In the genomic region with DNA sequence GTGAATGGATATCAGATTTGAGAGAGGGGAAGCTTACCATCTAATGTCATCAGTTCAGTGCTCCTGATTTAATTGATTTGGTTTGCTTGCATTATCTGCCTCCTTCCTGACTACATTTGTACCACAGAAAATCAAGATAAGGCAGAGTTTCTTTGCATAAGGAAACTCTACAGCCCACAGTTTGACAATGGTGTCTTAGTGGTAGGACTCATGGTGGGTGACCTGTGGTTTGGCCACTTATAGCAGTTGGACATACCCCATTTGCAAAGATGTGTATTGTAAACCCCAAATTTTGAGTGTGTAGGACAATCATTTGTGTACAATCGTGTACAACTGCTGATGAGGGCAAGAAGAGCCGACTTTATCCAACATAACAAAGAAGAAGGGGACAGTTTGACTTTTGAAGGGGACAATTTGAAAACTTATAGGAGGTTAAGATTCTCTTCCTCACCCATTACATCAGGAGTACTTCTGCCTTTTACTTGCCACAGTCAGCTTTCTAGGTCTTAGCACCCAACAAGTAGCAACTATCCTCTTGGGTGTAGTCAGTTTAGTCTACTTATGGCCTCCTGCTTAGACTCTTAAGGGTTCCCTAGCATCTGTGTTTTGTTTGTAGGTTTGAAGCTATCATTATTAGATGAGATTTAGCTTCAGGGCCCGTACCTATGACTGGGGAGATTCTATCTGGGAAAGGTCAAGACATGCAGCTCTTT, we compare ENCODE assay signal across 10 cellular contexts. TPM values are rescaled to one million over a fixed set of nuclear protein-coding genes. Genes with fewer than 3 reads are reported as not detected.
A peak's percentile ranks its signal among the peaks of the same experiment; 100 is the strongest.
DNase-seq lines count a peak whose midpoint lies in the region; ATAC-seq, FAIRE-seq and TF ChIP-seq lines count a peak whose summit lies in the region.
"Had no signal": no experiment of that assay in that cellular context is flagged by ENCODE, and none has a peak within 500 bp of the region (broad histone marks: within the 10 kb centered on the region; RNA-seq: fewer than 3 reads in every experiment).

No MANE protein-coding gene starts in this region.

- H3K79me2 ChIP-seq in DOHH2 (ENCODE audit: control insufficient read depth, low read length) (peaks cover 94% of the 10 kb centered on the region), endothelial cell of umbilical vein (ENCODE audit: control insufficient read depth, insufficient read depth, low read length) (peaks cover 99% of the 10 kb centered on the region)

- no peak overlapping the region for H3K9ac ChIP-seq in endothelial cell of umbilical vein (replicated peaks; ENCODE audit: extremely low read depth, insufficient read depth, low read length)

- DNase-seq in Panc1 (ENCODE audit: low read depth, low spot score) (no peak), endothelial cell of umbilical vein (ENCODE audit: low read depth, low spot score) (no peak), globus pallidus (ENCODE audit: low spot score) (no peak), frontal cortex (ENCODE audit: low spot score in 2 of 2) (no peak), cerebellar cortex (ENCODE audit: low spot score) (no peak)
- no peak for DNase-seq in stimulated activated effector memory CD8-positive, alpha-beta T cell treated with anti-CD3 and anti-CD28 coated beads, Interleukin-12 subunit alpha, Interleukin-12 subunit beta, amount 100 ng/mL, for 72 hours (ENCODE audit: low spot score in 2 of 2)
- DNase-seq: activated CD4-positive, alpha-beta T cell treated with anti-CD3 and anti-CD28 coated beads, Interleukin-2, amount 50 U/mL, for 4 hours had no signal

- POLR2A ChIA-PET in Panc1 (lab: Charles Lee): no interaction called here
- POLR2A ChIA-PET in endothelial cell of umbilical vein (lab: Charles Lee): interaction anchor here (0.6 to 0.9 kb wide), 3 partner anchors 51 to 477 kb away, joined by 3 to 7 read pairs (median 4); no protein-coding TSS in a partner anchor

- no peak for FAIRE-seq in endothelial cell of umbilical vein (lab: Jason Lieb, UNC)
- no peak for FAIRE-seq in frontal cortex (lab: Jason Lieb, UNC)

- H3K9me1 ChIP-seq in endothelial cell of umbilical vein (replicated peaks; ENCODE audit: control insufficient read depth, extremely low read depth, insufficient read depth, low read length): no peaks in the 10 kb centered on the region

- H3K9me3 ChIP-seq in DOHH2 (ENCODE audit: control insufficient read depth, insufficient read depth, low read length) (no peaks in the 10 kb centered on the region), Panc1 (ENCODE audit: control insufficient read depth, insufficient read depth, low read depth, low read length) (no peaks in the 10 kb centered on the region), endothelial cell of umbilical vein (replicated peaks; ENCODE audit: control insufficient read depth, insufficient read depth, low read length) (no peaks in the 10 kb centered on the region)
- H3K9me3 ChIP-seq: prostate gland had no signal

- H3K4me3 Mint-ChIP-seq in stimulated activated effector memory CD8-positive, alpha-beta T cell treated with anti-CD3 and anti-CD28 coated beads, Interleukin-12 subunit alpha, Interleukin-12 subunit beta, amount 100 ng/mL, for 72 hours: peak overlapping the region; percentile 82

- peaks cover 11% of the 10 kb centered on the region; the same call in 1 of the 2 replicates for H3F3A ChIP-seq in DOHH2 (ENCODE audit: control insufficient read depth, insufficient read depth)

- H3K27me3 ChIP-seq in DOHH2 (ENCODE audit: control insufficient read depth, low read length) (no peaks in the 10 kb centered on the region), Panc1 (ENCODE audit: control insufficient read depth, insufficient read depth, low read length) (no peaks in the 10 kb centered on the region), endothelial cell of umbilical vein (ENCODE audit: control insufficient read depth in 2 of 2, insufficient read depth in 2 of 2, low read length in 2 of 2) (no peaks in the 10 kb centered on the region)

- no peaks in the 10 kb centered on the region for H3K9me2 ChIP-seq in DOHH2 (replicated peaks; ENCODE audit: control insufficient read depth, low read length)

- dilution Hi-C loops in endothelial cell of umbilical vein (cut with MboI; ENCODE audit: extremely low pct_ligation_motif_present, low sequenced_read_pairs): loop anchor here (25.0 kb wide), 1 partner anchor 275 kb away; no protein-coding TSS in a partner anchor

- H2AFZ ChIP-seq in endothelial cell of umbilical vein (ENCODE audit: low read depth, low read length): no peak overlapping the region

- TF ChIP-seq POLR2A in endothelial cell of umbilical vein (IDR thresholded peaks at IDR 0.05; ENCODE audit: low read depth, low read length): peak; percentile 20

- peaks cover 79% of the 10 kb centered on the region for H3K4me1 Mint-ChIP-seq in stimulated activated effector memory CD8-positive, alpha-beta T cell treated with anti-CD3 and anti-CD28 coated beads, Interleukin-12 subunit alpha, Interleukin-12 subunit beta, amount 100 ng/mL, for 72 hours

- H3K27ac Mint-ChIP-seq in stimulated activated effector memory CD8-positive, alpha-beta T cell treated with anti-CD3 and anti-CD28 coated beads, Interleukin-12 subunit alpha, Interleukin-12 subunit beta, amount 100 ng/mL, for 72 hours: peak overlapping the region; percentile 89

- H3K27ac ChIP-seq in DOHH2 (ENCODE audit: low read depth, low read length) (no peak overlapping the region), Panc1 (ENCODE audit: low read length) (peak overlapping the region; percentile 68), endothelial cell of umbilical vein (ENCODE audit: insufficient read depth, low read depth, low read length) (peak overlapping the region; percentile 9)
- H3K27ac ChIP-seq: prostate gland had no signal

- ATAC-seq in Panc1: no peak
- ATAC-seq in stimulated activated effector memory CD8-positive, alpha-beta T cell treated with anti-CD3 and anti-CD28 coated beads, Interleukin-12 subunit alpha, Interleukin-12 subunit beta, amount 100 ng/mL, for 72 hours: peak; percentile 36
- ATAC-seq in HG03280 (IDR thresholded peaks at IDR 0.05; ENCODE audit: unreplicated experiment): no peak

- no TSS peak for BruUV-seq in Panc1 (replicated peaks; lab: Mats Ljungman, UMichigan)
- no TSS peak for BruUV-seq in endothelial cell of umbilical vein (replicated peaks; lab: Mats Ljungman, UMichigan)

- peaks cover 97% of the 10 kb centered on the region for H3K36me3 Mint-ChIP-seq in stimulated activated effector memory CD8-positive, alpha-beta T cell treated with anti-CD3 and anti-CD28 coated beads, Interleukin-12 subunit alpha, Interleukin-12 subunit beta, amount 100 ng/mL, for 72 hours

- no peak overlapping the region for H3K4me3 ChIP-seq in DOHH2 (ENCODE audit: low read length)
- H3K4me3 ChIP-seq in Panc1 (ENCODE audit: low read depth in 2 of 2, low read length in 2 of 2): no peak overlapping the region
- no peak overlapping the region for H3K4me3 ChIP-seq in endothelial cell of umbilical vein (replicated peaks in 1 of 3; ENCODE audit: insufficient read depth in 1 of 3, low read depth in 1 of 3, low read length in 3 of 3)
- H3K4me3 ChIP-seq: prostate gland had no signal

- peaks cover 89% of the 10 kb centered on the region for H3K4me1 ChIP-seq in DOHH2 (ENCODE audit: control insufficient read depth, low read length)
- peaks cover 54% of the 10 kb centered on the region for H3K4me1 ChIP-seq in Panc1 (ENCODE audit: control insufficient read depth, insufficient read depth, low read length)
- H3K4me1 ChIP-seq in endothelial cell of umbilical vein (ENCODE audit: control insufficient read depth, extremely low read depth, insufficient read depth, low read length): peaks cover 78% of the 10 kb centered on the region
- H3K4me1 ChIP-seq: prostate gland had no signal

- no peaks in the 10 kb centered on the region for H4K20me1 ChIP-seq in DOHH2 (ENCODE audit: control insufficient read depth, insufficient read depth, low read depth, low read length)
- peaks cover 7% of the 10 kb centered on the region for H4K20me1 ChIP-seq in endothelial cell of umbilical vein (replicated peaks; ENCODE audit: control insufficient read depth, extremely low read depth, insufficient read depth, low read length)

- H3K36me3 ChIP-seq in DOHH2 (ENCODE audit: control insufficient read depth, low read length) (no peaks in the 10 kb centered on the region; the same call in 1 of the 2 replicates), Panc1 (ENCODE audit: control insufficient read depth, insufficient read depth, low read length) (no peaks in the 10 kb centered on the region), endothelial cell of umbilical vein (ENCODE audit: control insufficient read depth in 2 of 2, extremely low read depth in 1 of 2, insufficient read depth in 2 of 2, low read length in 2 of 2) (peaks cover 0 to 4% of the 10 kb centered on the region in 2 experiments)
- H3K36me3 ChIP-seq: prostate gland had no signal

- TF ChIP-seq CTCF in DOHH2 (IDR thresholded peaks at IDR 0.05; ENCODE audit: low read depth, low read length, poor library complexity, severe bottlenecking) (no peak), Panc1 (IDR thresholded peaks at IDR 0.05) (no peak), endothelial cell of umbilical vein (IDR thresholded peaks at IDR 0.05; ENCODE audit: extremely low read depth in 1 of 2, insufficient read depth in 1 of 2, low read depth in 1 of 2, low read length in 2 of 2) (no peak)

- intact Hi-C loops in Panc1 (cut with micrococcal nuclease; ENCODE audit: unreplicated experiment) (loop anchor here (5.0 kb wide), 1 partner anchor 80 kb away; no protein-coding TSS in a partner anchor), endothelial cell of umbilical vein (cut with micrococcal nuclease) (loop anchor here (5.0 kb wide), 1 partner anchor 455 kb away; no protein-coding TSS in a partner anchor)

- CTCF ChIA-PET in Panc1 (lab: Charles Lee) (interaction anchor here (0.6 kb wide), 1 partner anchor 261 kb away, joined by 3 read pairs; no protein-coding TSS in a partner anchor), endothelial cell of umbilical vein (lab: Charles Lee) (interaction anchor here (0.6 to 2.3 kb wide), 6 partner anchors 67 to 600 kb away, joined by 3 to 8 read pairs (median 4); no protein-coding TSS in a partner anchor)

- in situ Hi-C loops in Panc1 (cut with HindIII; ENCODE audit: low pct_unique_long_range_greater_than_20kb, low sequenced_read_pairs): no loop called here

- H3K4me2 ChIP-seq in DOHH2 (ENCODE audit: low read length) (peak overlapping the region; percentile 8), endothelial cell of umbilical vein (ENCODE audit: insufficient read depth, low read length) (peak overlapping the region; percentile 98)

- no peaks in the 10 kb centered on the region for H3K9me3 Mint-ChIP-seq in stimulated activated effector memory CD8-positive, alpha-beta T cell treated with anti-CD3 and anti-CD28 coated beads, Interleukin-12 subunit alpha, Interleukin-12 subunit beta, amount 100 ng/mL, for 72 hours

RNA-seq across cellular contexts. Expression of a gene that starts 6.2 kb away (rescaled TPM):
- total RNA-seq in Panc1 (2021; ENCODE audit: unreplicated experiment) (45.9 TPM), endothelial cell of umbilical vein (250 and 259 TPM in 2 replicates), frontal cortex (4.5 TPM)
- 38.8 TPM for polyA plus RNA-seq in Panc1 (2012; ENCODE audit: insufficient read length)
- polyA plus RNA-seq in endothelial cell of umbilical vein: 203 and 227 TPM in 2 replicates
- polyA plus RNA-seq in endothelial cell of umbilical vein (2011; cell fraction: cytosol; rRNA removed): 180 and 183 TPM in 2 replicates
- polyA plus RNA-seq in endothelial cell of umbilical vein (2011; cell fraction: nucleus; rRNA removed): 156 and 180 TPM in 2 replicates
- polyA plus RNA-seq in endothelial cell of umbilical vein (2012): 157 and 193 TPM in 2 replicates
- 448 and 461 TPM in 2 replicates for polyA minus RNA-seq in endothelial cell of umbilical vein
- polyA minus RNA-seq in endothelial cell of umbilical vein (2011; cell fraction: cytosol; rRNA and poly(A)+ RNA removed): 8.2 TPM
- 268 and 339 TPM in 2 replicates for polyA minus RNA-seq in endothelial cell of umbilical vein (2011; cell fraction: nucleus; rRNA and poly(A)+ RNA removed)
